In the genomic region with DNA sequence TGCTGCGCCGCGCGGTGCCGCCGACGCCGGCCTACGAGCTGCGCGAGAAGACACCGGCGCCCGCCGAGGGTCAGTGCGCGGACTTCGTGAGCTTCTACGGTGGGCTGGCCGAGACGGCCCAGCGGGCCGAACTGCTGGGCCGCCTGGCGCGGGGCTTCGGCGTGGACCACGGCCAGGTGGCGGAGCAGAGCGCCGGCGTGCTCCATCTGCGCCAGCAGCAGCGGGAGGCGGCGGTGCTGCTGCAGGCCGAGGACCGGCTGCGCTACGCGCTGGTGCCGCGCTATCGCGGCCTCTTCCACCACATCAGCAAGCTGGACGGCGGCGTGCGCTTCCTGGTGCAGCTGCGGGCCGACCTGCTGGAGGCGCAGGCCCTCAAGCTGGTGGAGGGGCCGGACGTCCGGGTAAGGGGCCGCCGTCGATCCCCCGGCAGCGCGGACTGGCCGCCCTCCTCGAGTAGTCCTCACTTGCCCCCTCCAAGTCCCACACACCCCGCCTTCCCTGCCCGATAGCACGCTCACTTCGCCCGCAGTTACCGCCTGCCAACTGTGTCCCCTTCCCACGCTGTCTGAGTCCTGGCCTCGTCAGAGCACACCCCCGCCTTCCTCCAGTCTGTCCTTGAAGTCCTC, we compare ENCODE assay signal across 8 cellular contexts. TPM values are rescaled to one million over a fixed set of nuclear protein-coding genes. Genes with fewer than 3 reads are reported as not detected.
DNase-seq lines count a peak whose midpoint lies in the region; ATAC-seq and TF ChIP-seq lines count a peak whose summit lies in the region.

No MANE protein-coding gene starts in this region.

- H3K79me2 ChIP-seq in DOHH2 (ENCODE audit: control insufficient read depth, low read length), result peaks cover 5% of the 10 kb centered on the region

- H3K9me2 ChIP-seq in DOHH2 (replicated peaks; ENCODE audit: control insufficient read depth, low read length), result no peaks in the 10 kb centered on the region

- DNase-seq in HT1080 (ENCODE audit: low read depth) (peak; percentile 32), cerebellum (ENCODE audit: low spot score) (peak; percentile 47), left lung (peak; percentile 54 to 90), H4 (ENCODE audit: low spot score) (no peak)
- DNase-seq in stimulated activated CD4-positive, alpha-beta T cell treated with anti-CD3 and anti-CD28 coated beads, Interleukin-4, amount 100 ng/mL, for 48 hours (ENCODE audit: low read depth in 2 of 2), result peak; percentile 17 to 25

- H3K36me3 ChIP-seq in DOHH2 (ENCODE audit: control insufficient read depth, low read length) (no peaks in the 10 kb centered on the region), left lung (no peaks in the 10 kb centered on the region)

- intact Hi-C loops in left lung (cut with DNase I), result no loop called here

- peaks cover 5% of the 10 kb centered on the region; the same call in 1 of the 2 replicates for H4K20me1 ChIP-seq in DOHH2 (ENCODE audit: control insufficient read depth, insufficient read depth, low read depth, low read length)

- no peak overlapping the region for H3K27ac ChIP-seq in DOHH2 (ENCODE audit: low read depth, low read length)
- peak overlapping the region; percentile 86 to 90 for H3K27ac ChIP-seq in left lung

- TF ChIP-seq CTCF in DOHH2 (IDR thresholded peaks at IDR 0.05; ENCODE audit: low read depth, low read length, poor library complexity, severe bottlenecking), result no peak
- no peak for TF ChIP-seq CTCF in WI38 (IDR thresholded peaks at IDR 0.05; ENCODE audit: low read depth, low read length)
- no peak for TF ChIP-seq CTCF in left lung (IDR thresholded peaks at IDR 0.05)

- ATAC-seq in GM21381 (IDR thresholded peaks at IDR 0.05; ENCODE audit: unreplicated experiment), result peak; percentile 54
- ATAC-seq in left lung, result peak; percentile 54

- peaks cover 14% of the 10 kb centered on the region for H3K4me1 ChIP-seq in DOHH2 (ENCODE audit: control insufficient read depth, low read length)
- peaks cover 7 to 29% of the 10 kb centered on the region in 2 donors for H3K4me1 ChIP-seq in left lung

- no peaks in the 10 kb centered on the region for H3F3A ChIP-seq in DOHH2 (ENCODE audit: control insufficient read depth, insufficient read depth)

- H3K4me3 ChIP-seq in DOHH2 (ENCODE audit: low read length), result peak overlapping the region; percentile 80
- peak overlapping the region; percentile 70 for H3K4me3 ChIP-seq in WI38 (ENCODE audit: low read depth, low read length)
- peak overlapping the region; percentile 72 to 80 for H3K4me3 ChIP-seq in left lung

- H3K27me3 ChIP-seq in DOHH2 (ENCODE audit: control insufficient read depth, low read length), result no peaks in the 10 kb centered on the region
- H3K27me3 ChIP-seq in left lung, result no peaks in the 10 kb centered on the region

- H3K9me3 ChIP-seq in DOHH2 (ENCODE audit: control insufficient read depth, insufficient read depth, low read length) (no peaks in the 10 kb centered on the region), left lung (no peaks in the 10 kb centered on the region)

- H3K4me2 ChIP-seq in DOHH2 (ENCODE audit: low read length), result peak overlapping the region; percentile 97

RNA-seq across cellular contexts. Expression of gene MLYCD, which starts 0.5 kb away (rescaled TPM):
- total RNA-seq in HT1080 (2014; rRNA removed; shearing (Covaris generic)), result 0.47 and 1.2 TPM in 2 replicates
- polyA plus RNA-seq in HT1080 (2015; cell fraction: cytosol; rRNA removed), result 0.95 and 1.00 TPM in 2 replicates
- 2.0 and 3.2 TPM in 2 replicates for polyA plus RNA-seq in HT1080 (2015; cell fraction: nucleus; rRNA removed)
- total RNA-seq in cerebellum, result 8.7 TPM
- total RNA-seq in left lung, result 1 to 10 TPM; 6.4 to 6.6 TPM
- total RNA-seq in H4 (2014; rRNA removed; shearing (Covaris generic)), result 1.4 and 1.7 TPM in 2 replicates

RNA-seq across cellular contexts. Expression of gene OSGIN1, which starts 53.7 kb away (rescaled TPM):
- total RNA-seq in HT1080 (2014; rRNA removed; shearing (Covaris generic)), result 2.1 and 3.8 TPM in 2 replicates
- polyA plus RNA-seq in HT1080 (2015; cell fraction: cytosol; rRNA removed), result 4.3 and 5.7 TPM in 2 replicates
- polyA plus RNA-seq in HT1080 (2015; cell fraction: nucleus; rRNA removed), result 6.4 and 7.3 TPM in 2 replicates
- total RNA-seq in cerebellum, result not detected
- 10 to 100 TPM in 1 of 2 donors, 1 to 10 TPM in 1; 9.4 to 18.0 TPM for total RNA-seq in left lung
- 26.1 and 27.3 TPM in 2 replicates for total RNA-seq in H4 (2014; rRNA removed; shearing (Covaris generic))
